ENCODE assay signal across 8 cellular contexts in the genomic region with DNA sequence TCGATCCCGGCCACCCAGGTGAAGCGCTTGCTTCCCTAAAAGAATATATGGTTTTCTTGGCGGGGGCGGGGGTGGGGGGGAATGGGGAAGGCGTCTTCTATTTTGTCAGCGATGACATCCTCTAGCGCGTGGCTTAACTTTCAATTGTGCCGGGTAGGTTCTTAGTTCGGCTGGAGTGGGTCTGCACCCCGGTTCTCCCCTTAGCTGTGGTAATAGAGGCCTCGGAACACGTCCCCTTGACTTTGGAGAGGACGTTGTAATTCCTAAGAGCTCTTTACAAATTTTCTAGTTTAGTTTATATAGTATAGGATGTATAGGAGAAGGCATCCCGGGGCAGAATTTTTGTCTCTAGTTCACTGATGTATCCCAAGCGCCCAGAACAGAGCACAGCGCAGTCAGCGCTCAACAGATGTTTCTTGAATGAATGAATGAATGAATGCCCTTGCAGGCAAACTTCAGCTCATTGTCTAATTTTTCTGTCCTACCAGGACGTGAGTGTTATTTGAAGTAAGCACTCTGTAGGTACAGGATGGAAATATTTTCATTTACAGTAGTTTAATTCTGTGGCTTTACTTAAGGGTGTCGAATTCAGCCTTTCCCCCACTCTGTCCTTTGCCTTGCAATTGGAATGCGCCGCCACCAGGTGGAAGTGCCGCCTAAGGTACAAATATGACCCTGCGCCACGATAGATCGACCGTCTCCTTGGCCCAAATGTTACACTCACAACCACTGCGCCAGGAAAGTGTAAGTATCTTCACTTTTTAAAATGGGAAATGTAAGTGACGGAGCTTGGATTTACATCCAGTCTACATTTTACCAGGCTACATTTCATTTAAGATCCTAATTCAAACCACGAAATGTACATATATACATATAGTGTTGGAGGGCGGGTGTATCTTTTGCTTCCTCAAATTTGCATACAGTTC. TPM values are rescaled to one million over a fixed set of nuclear protein-coding genes. Genes with fewer than 3 reads are reported as not detected.
DNase-seq lines count a peak whose midpoint lies in the region; ATAC-seq and TF ChIP-seq lines count a peak whose summit lies in the region.

No MANE protein-coding gene starts in this region.

- ATAC-seq in HG03432 (IDR thresholded peaks at IDR 0.05; ENCODE audit: unreplicated experiment) (peak; percentile 78), left lung (peak; percentile 95)

- intact Hi-C loops in left lung (cut with DNase I) = loop anchor here in 1 of 2 donors (5.0 kb wide), 1 partner anchor 104 kb away; no protein-coding TSS in a partner anchor

- H3K27me3 ChIP-seq in BE2C = no peaks in the 10 kb centered on the region
- no peaks in the 10 kb centered on the region for H3K27me3 ChIP-seq in left lung

- peak overlapping the region; percentile 91 for H3K4me3 ChIP-seq in BE2C (ENCODE audit: low read depth, low read length)
- H3K4me3 ChIP-seq in left lung = peak overlapping the region; percentile 70 to 79

- peaks cover 3% of the 10 kb centered on the region; the same call in 1 of the 2 replicates for H3K4me1 ChIP-seq in BE2C
- H3K4me1 ChIP-seq in left lung = peaks cover 4 to 34% of the 10 kb centered on the region in 2 donors

- H3K36me3 ChIP-seq in BE2C (peaks cover 26% of the 10 kb centered on the region), left lung (peaks cover 0 to 26% of the 10 kb centered on the region in 2 donors)

- DNase-seq in BE2C (peak; percentile 81), GM19238 (ENCODE audit: insufficient read length, low spot score) (peak; percentile 63), NCI-H460 (ENCODE audit: extremely low read depth, low read depth) (peak; percentile 73), dermis microvascular lymphatic vessel endothelial cell (ENCODE audit: low read depth in 2 of 2) (peak; percentile 54 to 82), left lung (peak; percentile 79 to 87)
- peak; percentile 74 for DNase-seq in activated CD4-positive, alpha-beta T cell treated with anti-CD3 and anti-CD28 coated beads, Interleukin-2, amount 50 U/mL, for 1 hour
- DNase-seq in stimulated activated CD4-positive, alpha-beta T cell treated with anti-CD3 and anti-CD28 coated beads, Interleukin-2, amount 100 ng/mL, for 4 hours (ENCODE audit: low read depth) = peak; percentile 67

- TF ChIP-seq CTCF in BE2C (IDR thresholded peaks at IDR 0.05; ENCODE audit: low read depth, low read length) = peak; percentile 96
- peak; percentile 91 to 95 for TF ChIP-seq CTCF in left lung (IDR thresholded peaks at IDR 0.05)

- H3K27ac ChIP-seq in left lung = peak overlapping the region; percentile 72 to 82

- H3K9me3 ChIP-seq in BE2C (no peaks in the 10 kb centered on the region), left lung (no peaks in the 10 kb centered on the region)

RNA-seq across cellular contexts. Expression of gene MRPL39, which starts 0.8 kb away (rescaled TPM):
- 14.1 TPM for polyA plus RNA-seq in BE2C (2012; ENCODE audit: insufficient read depth, insufficient read length, low read depth)
- 64.2 and 66.2 TPM in 2 replicates for total RNA-seq in NCI-H460 (2014; rRNA removed; shearing (Covaris generic))
- 30.3 and 32.4 TPM in 2 replicates for polyA plus RNA-seq in NCI-H460 (2014; cell fraction: nucleus; rRNA removed)
- total RNA-seq in dermis microvascular lymphatic vessel endothelial cell = 19.6 and 29.1 TPM in 2 replicates
- 10 to 100 TPM; 21.3 to 23.7 TPM for total RNA-seq in left lung

RNA-seq across cellular contexts. Expression of gene JAM2, which starts 31.0 kb away (rescaled TPM):
- polyA plus RNA-seq in BE2C (2012; ENCODE audit: insufficient read depth, insufficient read length, low read depth) = 2.0 TPM
- total RNA-seq in NCI-H460 (2014; rRNA removed; shearing (Covaris generic)) = 0.25 TPM in 1 of 2 replicates, not detected in the other
- not detected in 2 replicates for polyA plus RNA-seq in NCI-H460 (2014; cell fraction: nucleus; rRNA removed)
- 0.51 and 1.4 TPM in 2 replicates for total RNA-seq in dermis microvascular lymphatic vessel endothelial cell
- 10 to 100 TPM; 14.1 to 25.3 TPM for total RNA-seq in left lung

Comparison
In these comparisons a context has a peak if more than half of its experiments do, and no peak if none do; other contexts are left out.
1. Peak in every context shown above with its lines: DNase-seq, ATAC-seq, H3K4me3 ChIP-seq and H3K27ac ChIP-seq.